1 cellular context compared by ENCODE assay signal in the genomic region with DNA sequence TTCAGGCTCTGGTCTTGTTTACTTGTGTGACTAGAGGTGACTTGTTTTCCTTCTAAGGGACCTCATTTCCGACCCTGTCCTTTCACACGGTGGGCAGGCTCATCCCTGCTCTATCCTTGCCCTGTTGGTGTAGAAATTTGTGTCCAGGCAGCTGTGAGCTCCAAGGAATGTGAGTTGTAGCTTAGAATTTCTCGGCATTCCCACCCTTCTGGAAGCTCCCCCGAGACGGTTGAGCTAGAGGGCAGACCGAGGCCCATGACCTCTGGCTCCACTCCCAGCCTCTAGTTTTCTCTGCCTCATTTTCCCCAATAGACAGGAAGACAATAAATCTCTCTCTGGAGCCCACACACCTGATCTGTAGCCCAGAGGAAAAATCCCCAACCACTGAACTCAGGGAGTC.
TF ChIP-seq lines count a peak whose summit lies in the region.

No MANE protein-coding gene starts in this region.

TF ChIP-seq in IMR-90, 13 proteins besides CTCF, POLR2A, EP300 and RAD21:
- TF ChIP-seq CEBPB (IDR thresholded peaks at IDR 0.05; ENCODE audit: low read depth, low read length) = no peak
- TF ChIP-seq MAFK (IDR thresholded peaks at IDR 0.05; ENCODE audit: low read depth, low read length) = no peak
- TF ChIP-seq MAZ (IDR thresholded peaks at IDR 0.05; ENCODE audit: borderline replicate concordance, low read depth, low read length) = no peak
- TF ChIP-seq CHD1 (IDR thresholded peaks at IDR 0.05; ENCODE audit: low read depth, low read length) = no peak
- TF ChIP-seq, protein P1, sequence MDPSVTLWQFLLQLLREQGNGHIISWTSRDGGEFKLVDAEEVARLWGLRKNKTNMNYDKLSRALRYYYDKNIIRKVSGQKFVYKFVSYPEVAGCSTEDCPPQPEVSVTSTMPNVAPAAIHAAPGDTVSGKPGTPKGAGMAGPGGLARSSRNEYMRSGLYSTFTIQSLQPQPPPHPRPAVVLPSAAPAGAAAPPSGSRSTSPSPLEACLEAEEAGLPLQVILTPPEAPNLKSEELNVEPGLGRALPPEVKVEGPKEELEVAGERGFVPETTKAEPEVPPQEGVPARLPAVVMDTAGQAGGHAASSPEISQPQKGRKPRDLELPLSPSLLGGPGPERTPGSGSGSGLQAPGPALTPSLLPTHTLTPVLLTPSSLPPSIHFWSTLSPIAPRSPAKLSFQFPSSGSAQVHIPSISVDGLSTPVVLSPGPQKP (IDR thresholded peaks at IDR 0.05; ENCODE audit: borderline replicate concordance, low read depth, low read length) = no peak
- no peak for TF ChIP-seq MXI1 (IDR thresholded peaks at IDR 0.05; ENCODE audit: borderline replicate concordance, low read depth, low read length)
- no peak for TF ChIP-seq RFX5 (IDR thresholded peaks at IDR 0.05; ENCODE audit: low read depth, low read length)
- no peak for TF ChIP-seq SMC3 (IDR thresholded peaks at IDR 0.05; ENCODE audit: low read depth, low read length)
- no peak for TF ChIP-seq NFE2L2 (IDR thresholded peaks at IDR 0.05; ENCODE audit: low read depth, low read length)
- no peak for TF ChIP-seq RCOR1 (IDR thresholded peaks at IDR 0.05; ENCODE audit: insufficient replicate concordance, low read length)
- TF ChIP-seq FOS (IDR thresholded peaks at IDR 0.05; ENCODE audit: low read depth, low read length) = no peak
- no peak for TF ChIP-seq BHLHE40 (IDR thresholded peaks at IDR 0.05; ENCODE audit: low read depth, low read length)
- TF ChIP-seq USF2 (IDR thresholded peaks at IDR 0.05; ENCODE audit: low read depth, low read length) = no peak
TF ChIP-seq in IMR-90: peak in this region for 0.
